In the genomic region with DNA sequence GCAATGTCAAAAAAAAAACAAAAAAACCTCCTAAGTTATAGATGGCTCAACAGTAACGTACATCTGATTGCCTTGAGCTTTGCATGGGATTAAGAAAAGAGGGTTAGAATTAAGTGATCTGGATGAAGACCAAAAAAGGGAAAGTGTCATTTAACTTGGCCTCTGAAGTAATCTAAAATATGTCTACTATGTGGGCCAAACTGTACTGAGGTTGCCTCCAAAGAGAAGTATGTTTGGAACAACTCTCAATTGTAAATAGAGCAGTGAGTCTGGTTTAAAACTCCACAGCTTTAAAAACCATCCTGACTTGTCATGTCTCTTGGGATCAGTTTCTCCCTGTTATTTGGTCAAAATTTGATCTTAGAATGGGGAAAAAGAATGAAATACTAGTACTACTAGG, we compare ENCODE assay signal across 8 cellular contexts. TPM values are rescaled to one million over a fixed set of nuclear protein-coding genes. Genes with fewer than 3 reads are reported as not detected.
"Had no signal": no experiment of that assay in that cellular context is flagged by ENCODE, and none has a peak within 500 bp of the region (broad histone marks: within the 10 kb centered on the region; RNA-seq: fewer than 3 reads in every experiment).

No MANE protein-coding gene starts in this region.

- H2AFZ ChIP-seq: GM23248 had no signal

- FAIRE-seq: H54, HTR-8/SVneo had no signal

- H3K4me3 ChIP-seq: GM23248 had no signal

- DNase-seq: GM23248, GOT3, H9, HCEC 1CT, IMR-90 had no signal

- H3K9ac ChIP-seq: GM23248 had no signal

- H3K27ac ChIP-seq: GM23248 had no signal

RNA-seq across cellular contexts. Expression of a gene that starts 40.6 kb away (rescaled TPM):
- total RNA-seq: GM23248, H9, HT-29, IMR-90 had no signal
- polyA plus RNA-seq: GM23248, IMR-90 had no signal
